Comparison of ENCODE assay signal across 17 cellular contexts in the genomic region with DNA sequence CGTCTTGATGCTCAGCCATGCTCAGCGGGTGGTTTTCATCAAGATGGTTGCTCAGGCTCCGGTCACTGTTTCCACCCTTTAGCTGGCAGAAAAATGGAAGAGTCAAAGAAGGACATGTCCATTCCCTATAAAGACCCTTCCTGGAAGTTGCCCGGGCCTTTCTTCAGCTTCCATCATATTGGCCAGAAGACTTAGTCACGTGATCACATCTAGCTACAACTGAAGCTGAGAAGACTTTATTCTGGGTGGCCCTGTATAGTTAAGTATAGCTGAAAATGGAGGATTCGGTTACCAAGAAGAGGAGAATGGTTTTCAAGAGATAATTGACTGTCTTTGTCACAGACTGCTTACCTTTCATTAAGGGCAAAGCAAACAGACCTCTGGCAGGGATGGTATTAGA.
"Had no signal": no experiment of that assay in that cellular context is flagged by ENCODE, and none has a peak within 500 bp of the region (broad histone marks: within the 10 kb centered on the region; RNA-seq: fewer than 3 reads in every experiment).

No MANE protein-coding gene starts in this region.

- ATAC-seq: activated naive CD8-positive, alpha-beta T cell treated with anti-CD3 and anti-CD28 coated beads, Interleukin-2, amount 50 U/mL, for 24 hours; natural killer cell; WTC11 had no signal

- DNase-seq: activated CD4-positive, alpha-beta T cell treated with anti-CD3 and anti-CD28 coated beads for 48 hours; activated naive CD4-positive, alpha-beta T cell treated with anti-CD3 and anti-CD28 coated beads for 36 hours; activated naive CD8-positive, alpha-beta T cell treated with anti-CD3 and anti-CD28 coated beads, Interleukin-2, amount 50 U/mL, for 24 hours; aorta; cerebellar nuclear complex; effector CD8-positive, alpha-beta T cell; esophagus squamous epithelium; glutamatergic neuron; hypothalamus; kidney glomerular epithelial cell; mesendoderm; natural killer cell; stimulated activated CD4-positive, alpha-beta T cell treated with anti-CD3 and anti-CD28 coated beads, Interleukin-15, amount 100 ng/mL, for 24 hours; stimulated activated CD4-positive, alpha-beta T cell treated with anti-CD3 and anti-CD28 coated beads, Interleukin-4, amount 100 ng/mL, for 24 hours; stimulated activated naive CD4-positive, alpha-beta T cell treated with Interleukin-2 at 50 U/mL for 16 hours; substantia nigra had no signal
